Comparison of ENCODE assay signal across 7 cellular contexts in the genomic region with DNA sequence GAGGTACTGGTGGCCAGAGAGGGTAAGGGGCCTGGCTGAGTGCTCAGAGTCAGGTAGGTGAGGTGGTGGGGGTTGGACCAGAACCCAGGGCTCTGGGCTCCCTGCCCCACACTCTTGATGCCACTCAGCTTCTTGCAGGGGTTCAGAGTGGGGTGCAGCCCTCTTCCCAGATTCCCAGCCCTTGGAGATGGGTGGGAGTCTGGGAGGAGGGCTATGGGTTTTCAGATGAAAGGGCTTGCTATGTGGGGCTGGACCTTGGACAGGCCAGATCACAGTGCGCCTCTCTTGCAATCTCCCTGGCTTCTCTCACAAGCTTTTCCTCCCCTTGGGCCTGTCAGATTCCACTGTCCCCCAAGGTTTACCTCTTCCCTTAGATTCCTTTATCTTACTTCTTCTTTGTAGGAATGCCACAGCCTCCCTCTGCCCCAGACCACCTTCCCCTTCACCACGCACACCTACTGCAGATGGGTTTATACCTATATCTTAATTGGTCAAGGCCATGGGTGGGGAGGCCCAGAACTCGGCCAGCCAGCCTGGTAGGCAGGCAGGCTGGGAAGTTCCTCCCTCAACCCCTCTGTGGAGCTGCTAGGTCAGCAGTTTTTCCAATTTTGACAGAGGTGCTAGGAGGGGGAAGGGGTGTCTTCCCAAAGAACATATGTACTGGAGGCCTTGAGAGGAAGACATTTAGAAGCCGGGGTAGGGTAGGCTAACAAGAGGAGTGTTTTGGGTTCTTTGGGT. TPM values are rescaled to one million over a fixed set of nuclear protein-coding genes. Genes with fewer than 3 reads are reported as not detected.
DNase-seq lines count a peak whose midpoint lies in the region; ATAC-seq and TF ChIP-seq lines count a peak whose summit lies in the region.
"Had no signal": no experiment of that assay in that cellular context is flagged by ENCODE, and none has a peak within 500 bp of the region (broad histone marks: within the 10 kb centered on the region; RNA-seq: fewer than 3 reads in every experiment).

No MANE protein-coding gene starts in this region.

- H3K4me3 Mint-ChIP-seq in neural crest cell: peak overlapping the region; percentile 83

- intact Hi-C loops in colonic mucosa (cut with DNase I): no loop called here

- POLR2A ChIA-PET in GM10248 (lab: Yijun Ruan, JAX): no interaction called here

- H3K27me3 ChIP-seq in colonic mucosa: no peaks in the 10 kb centered on the region

- H3K4me1 ChIP-seq in ES-I3 (ENCODE audit: insufficient read depth, low read length) (peaks cover 18% of the 10 kb centered on the region), colonic mucosa (peaks cover 12% of the 10 kb centered on the region)

- H3K27ac Mint-ChIP-seq in neural crest cell (ENCODE audit: unreplicated experiment): no peak overlapping the region

- DNase-seq in colonic mucosa (no peak), neural crest cell (ENCODE audit: low read depth, low spot score) (no peak), GM10248 (ENCODE audit: extremely low spot score) (no peak)
- no peak for DNase-seq in activated CD8-positive, alpha-beta memory T cell treated with anti-CD3 and anti-CD28 coated beads for 24 hours
- DNase-seq: T1000 had no signal

- no peak overlapping the region for H3K27ac ChIP-seq in colonic mucosa

- H3K4me3 ChIP-seq in colonic mucosa: peak overlapping the region; percentile 53

- peak overlapping the region; percentile 71; the same call in 1 of the 2 replicates for H3K9ac ChIP-seq in ES-I3 (ENCODE audit: low read depth, low read length)
- peak overlapping the region in 1 of 2 donors; percentile 84 for H3K9ac ChIP-seq in colonic mucosa (ENCODE audit: low read depth in 2 of 2, low read length in 2 of 2)

- CTCF ChIA-PET in GM10248 (lab: Yijun Ruan, JAX): interaction anchor here (1.1 to 1.6 kb wide), 3 partner anchors 11 to 71 kb away, joined by 3 to 4 read pairs (median 3); no protein-coding TSS in a partner anchor

- TF ChIP-seq CTCF in colonic mucosa (IDR thresholded peaks at IDR 0.05): no peak
- no peak for TF ChIP-seq CTCF in neural crest cell (conservative IDR thresholded peaks at IDR 0.05)
- TF ChIP-seq CTCF in GM10248 (IDR thresholded peaks at IDR 0.05; ENCODE audit: control extremely low read depth, extremely low read depth, low read depth, missing control alignments): no peak

- no peaks in the 10 kb centered on the region for H3K36me3 Mint-ChIP-seq in neural crest cell (ENCODE audit: low read depth)

- H3K36me3 ChIP-seq in ES-I3 (ENCODE audit: insufficient read depth, low read length): no peaks in the 10 kb centered on the region
- H3K36me3 ChIP-seq in colonic mucosa: no peaks in the 10 kb centered on the region

- H3K9me3 ChIP-seq in ES-I3 (ENCODE audit: control insufficient read depth, insufficient read depth, low read length) (no peaks in the 10 kb centered on the region), colonic mucosa (no peaks in the 10 kb centered on the region)

- ATAC-seq in GM18907 (IDR thresholded peaks at IDR 0.05; ENCODE audit: unreplicated experiment): no peak

- peaks cover 13% of the 10 kb centered on the region for H3K4me1 Mint-ChIP-seq in neural crest cell

- H3K9me3 Mint-ChIP-seq in neural crest cell: no peaks in the 10 kb centered on the region

- H3K27me3 Mint-ChIP-seq in neural crest cell (ENCODE audit: low read depth): no peaks in the 10 kb centered on the region

RNA-seq across cellular contexts. Expression of a gene that starts 1.3 kb away (rescaled TPM):
- 10 to 100 TPM; 13.0 to 26.7 TPM for total RNA-seq in colonic mucosa
- total RNA-seq in neural crest cell: 10.3 and 10.4 TPM in 2 replicates

RNA-seq across cellular contexts. Expression of a gene that starts 29.3 kb away (rescaled TPM):
- total RNA-seq in colonic mucosa: 1 to 10 TPM; 1.8 to 2.0 TPM
- 0.86 and 1.0 TPM in 2 replicates for total RNA-seq in neural crest cell

RNA-seq across cellular contexts. Expression of a gene that starts 29.6 kb away (rescaled TPM):
- total RNA-seq in colonic mucosa: 10 to 100 TPM; 82.6 to 90.4 TPM
- 49.3 and 52.3 TPM in 2 replicates for total RNA-seq in neural crest cell

RNA-seq across cellular contexts. Expression of a gene that starts 32.2 kb away (rescaled TPM):
- total RNA-seq in colonic mucosa: 10 to 100 TPM; 11.2 to 24.0 TPM
- 44.3 and 47.8 TPM in 2 replicates for total RNA-seq in neural crest cell

RNA-seq across cellular contexts. Expression of a gene that starts 42.4 kb away (rescaled TPM):
- total RNA-seq in colonic mucosa (10 to 100 TPM; 32.5 to 40.9 TPM), neural crest cell (64.6 and 76.7 TPM in 2 replicates)
